Comparison of ENCODE assay signal across 10 cellular contexts in genomic region chr18:58362027-58362575, GRCh38.
DNase-seq lines count a peak whose midpoint lies in the region; ATAC-seq, FAIRE-seq and TF ChIP-seq lines count a peak whose summit lies in the region.
"Had no signal": no experiment of that assay in that cellular context is flagged by ENCODE, and none has a peak within 500 bp of the region (broad histone marks: within the 10 kb centered on the region; RNA-seq: fewer than 3 reads in every experiment).

No MANE protein-coding gene starts in this region.

- peaks cover 29 to 40% of the 10 kb centered on the region in 2 donors for H3K36me3 ChIP-seq in duodenal mucosa (ENCODE audit: control insufficient read depth in 1 of 2, insufficient read depth in 2 of 2, low read length in 2 of 2)
- H3K36me3 ChIP-seq in muscle layer of colon (ENCODE audit: insufficient read depth, low read length) = peaks cover 29% of the 10 kb centered on the region
- H3K36me3 ChIP-seq: BE2C had no signal

- CTCF ChIA-PET in A549 (lab: Yijun Ruan, JAX) = interaction anchor here (0.5 to 1.9 kb wide), 4 partner anchors 11 to 310 kb away, joined by 3 to 4 read pairs (median 4); no protein-coding TSS in a partner anchor

- peak; percentile 43 to 58; a peak in 2 of 5 replicates for TF ChIP-seq EP300 in A549 (IDR thresholded peaks at IDR 0.05)

- TF ChIP-seq POLR2A in A549 (IDR thresholded peaks at IDR 0.05; ENCODE audit: low read length) = no peak

- H3K4me2 ChIP-seq in A549 = peak overlapping the region; percentile 79

- peak overlapping the region; percentile 83 to 90 for H3K27ac ChIP-seq in A549
- H3K27ac ChIP-seq in duodenal mucosa (ENCODE audit: low read depth, low read length) = peak overlapping the region; percentile 39
- peak overlapping the region; percentile 57 for H3K27ac ChIP-seq in muscle layer of colon (ENCODE audit: low read depth, low read length)

- DNase-seq in A549 (ENCODE audit: low read depth in 1 of 2, low spot score in 1 of 2) (peak; percentile 34 to 83), NCI-H226 (peak; percentile 37), GM19240 (ENCODE audit: insufficient read length, low spot score) (no peak), NCI-H526 (lab: John Stamatoyannopoulos, UW) (no peak)
- DNase-seq: BE2C had no signal

- H3K4me3 ChIP-seq in A549 (no peak overlapping the region), duodenal mucosa (ENCODE audit: low read depth in 1 of 2, low read length in 2 of 2) (no peak overlapping the region), muscle layer of colon (ENCODE audit: low read depth in 1 of 2, low read length in 2 of 2) (no peak overlapping the region)
- H3K4me3 ChIP-seq: tibial nerve had no signal

- H3K9ac ChIP-seq in duodenal mucosa (ENCODE audit: low read depth in 1 of 2, low read length in 2 of 2) (no peak overlapping the region), muscle layer of colon (ENCODE audit: low read length) (no peak overlapping the region)

- no peaks in the 10 kb centered on the region for H3K9me3 ChIP-seq in A549
- no peaks in the 10 kb centered on the region for H3K9me3 ChIP-seq in duodenal mucosa (ENCODE audit: control insufficient read depth in 1 of 2, low read length in 2 of 2)
- no peaks in the 10 kb centered on the region for H3K9me3 ChIP-seq in muscle layer of colon (ENCODE audit: low read length)
- H3K9me3 ChIP-seq: BE2C, tibial nerve had no signal

- H3K4me1 ChIP-seq in A549 (peaks cover 59% of the 10 kb centered on the region), duodenal mucosa (ENCODE audit: control insufficient read depth in 1 of 2, insufficient read depth in 2 of 2, low read length in 2 of 2) (no peaks in the 10 kb centered on the region), muscle layer of colon (ENCODE audit: insufficient read depth, low read length) (peaks cover 27% of the 10 kb centered on the region)
- H3K4me1 ChIP-seq: BE2C had no signal

- no peak for TF ChIP-seq RAD21 in A549 (conservative IDR thresholded peaks at IDR 0.05 in 1 of 2, IDR thresholded peaks at IDR 0.05 in 1 of 2)

- ATAC-seq in A549 = peak; percentile 94 to 98
- ATAC-seq in HG02642 (IDR thresholded peaks at IDR 0.05; ENCODE audit: poor library complexity, unreplicated experiment) = no peak
- no peak for ATAC-seq in GM18868 (IDR thresholded peaks at IDR 0.05; ENCODE audit: unreplicated experiment)

- TF ChIP-seq CTCF in A549 (IDR thresholded peaks at IDR 0.05) = no peak

- WGBS in A549 (ENCODE audit: missing lambda C conversion rate) = 16% methylated on average over 8 of the region's 8 CpGs

- FAIRE-seq in A549 (lab: Jason Lieb, UNC) = no peak

- POLR2A ChIA-PET in A549 (lab: Yijun Ruan, JAX) = no interaction called here

- H3K27me3 ChIP-seq in duodenal mucosa (ENCODE audit: control insufficient read depth in 1 of 2, insufficient read depth in 2 of 2, low read length in 2 of 2) = no peaks in the 10 kb centered on the region
- H3K27me3 ChIP-seq in muscle layer of colon (ENCODE audit: control insufficient read depth in 1 of 2, insufficient read depth in 2 of 2, low read length in 2 of 2) = no peaks in the 10 kb centered on the region
- H3K27me3 ChIP-seq: BE2C, tibial nerve had no signal

TF ChIP-seq in A549, 52 proteins besides CTCF, POLR2A, EP300 and RAD21:
- no peak; the same call in 2 of the 3 replicates for TF ChIP-seq SMC3 (IDR thresholded peaks at IDR 0.05)
- peak in 1 of 2 experiments; percentile 39; a peak in 2 of 5 replicates for TF ChIP-seq JUN (IDR thresholded peaks at IDR 0.05)
- 0 out of 4 replicates have a peak, but pooled peaks have one; percentile 15 to 29 for TF ChIP-seq CEBPB (IDR thresholded peaks at IDR 0.05)
- TF ChIP-seq ZNF302 (CRISPR knock-in tag; IDR thresholded peaks at IDR 0.05) = no peak
- no peak for TF ChIP-seq FOSL2 (IDR thresholded peaks at IDR 0.05)
- TF ChIP-seq FOSL2 (CRISPR knock-in tag; IDR thresholded peaks at IDR 0.05) = peak; percentile 71
- TF ChIP-seq NFE2L2 (conservative IDR thresholded peaks at IDR 0.05; ENCODE audit: low read length) = peak; percentile 30; the same call in 1 of the 2 replicates
- TF ChIP-seq JUNB (IDR thresholded peaks at IDR 0.05) = peak; percentile 53; the same call in 1 of the 2 replicates
- TF ChIP-seq, protein P1, sequence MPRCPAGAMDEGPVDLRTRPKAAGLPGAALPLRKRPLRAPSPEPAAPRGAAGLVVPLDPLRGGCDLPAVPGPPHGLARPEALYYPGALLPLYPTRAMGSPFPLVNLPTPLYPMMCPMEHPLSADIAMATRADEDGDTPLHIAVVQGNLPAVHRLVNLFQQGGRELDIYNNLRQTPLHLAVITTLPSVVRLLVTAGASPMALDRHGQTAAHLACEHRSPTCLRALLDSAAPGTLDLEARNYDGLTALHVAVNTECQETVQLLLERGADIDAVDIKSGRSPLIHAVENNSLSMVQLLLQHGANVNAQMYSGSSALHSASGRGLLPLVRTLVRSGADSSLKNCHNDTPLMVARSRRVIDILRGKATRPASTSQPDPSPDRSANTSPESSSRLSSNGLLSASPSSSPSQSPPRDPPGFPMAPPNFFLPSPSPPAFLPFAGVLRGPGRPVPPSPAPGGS (IDR thresholded peaks at IDR 0.05) = no peak
- peak; percentile 93 for TF ChIP-seq MAFK (IDR thresholded peaks at IDR 0.05; ENCODE audit: partially characterized antibody)
- TF ChIP-seq GATA3 (IDR thresholded peaks at IDR 0.05; ENCODE audit: borderline replicate concordance) = no peak
- no peak for TF ChIP-seq HOXA7 (CRISPR knock-in tag; IDR thresholded peaks at IDR 0.05)
- no peak for TF ChIP-seq HDAC2 (IDR thresholded peaks at IDR 0.05)
- TF ChIP-seq TP53 (CRISPR knock-in tag; IDR thresholded peaks at IDR 0.05) = no peak

Comparison
In these comparisons a context has a peak if more than half of its experiments do, and no peak if none do; other contexts are left out.
1. ATAC-seq: peak in A549 (2 of 2); none in HG02642 (single experiment) and GM18868 (single experiment).
2. DNase-seq: peak in A549 (2 of 2) and NCI-H226 (single experiment); none in GM19240 (single experiment) and NCI-H526 (0 of 2).
3. Peak in every context shown above with its lines, with median percentiles within 50 percentile points of each other: H3K27ac ChIP-seq.